1 cellular context compared by ENCODE assay signal in the genomic region with DNA sequence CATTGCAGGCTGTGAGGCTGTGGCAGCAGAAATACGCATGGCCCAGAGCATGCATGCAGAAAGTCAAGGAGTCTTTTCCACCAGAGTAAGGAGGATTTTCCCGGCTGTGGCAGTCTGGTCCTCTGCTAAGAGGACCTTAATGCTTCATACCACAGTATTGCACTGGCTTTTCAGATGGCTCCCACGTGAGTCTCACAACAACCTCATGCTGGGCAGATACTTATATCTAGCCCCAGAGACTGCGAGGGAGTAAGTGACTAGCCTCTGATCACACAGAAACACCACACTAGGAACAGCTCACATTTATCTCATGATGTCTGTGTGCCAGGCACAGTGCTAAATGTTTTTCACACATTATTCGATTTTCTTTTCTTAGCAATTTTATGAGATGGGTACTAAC.
TF ChIP-seq lines count a peak whose summit lies in the region.

No MANE protein-coding gene starts in this region.

TF ChIP-seq in WTC11, 78 proteins besides CTCF, POLR2A, EP300 and RAD21:
- TF ChIP-seq, protein P1, sequence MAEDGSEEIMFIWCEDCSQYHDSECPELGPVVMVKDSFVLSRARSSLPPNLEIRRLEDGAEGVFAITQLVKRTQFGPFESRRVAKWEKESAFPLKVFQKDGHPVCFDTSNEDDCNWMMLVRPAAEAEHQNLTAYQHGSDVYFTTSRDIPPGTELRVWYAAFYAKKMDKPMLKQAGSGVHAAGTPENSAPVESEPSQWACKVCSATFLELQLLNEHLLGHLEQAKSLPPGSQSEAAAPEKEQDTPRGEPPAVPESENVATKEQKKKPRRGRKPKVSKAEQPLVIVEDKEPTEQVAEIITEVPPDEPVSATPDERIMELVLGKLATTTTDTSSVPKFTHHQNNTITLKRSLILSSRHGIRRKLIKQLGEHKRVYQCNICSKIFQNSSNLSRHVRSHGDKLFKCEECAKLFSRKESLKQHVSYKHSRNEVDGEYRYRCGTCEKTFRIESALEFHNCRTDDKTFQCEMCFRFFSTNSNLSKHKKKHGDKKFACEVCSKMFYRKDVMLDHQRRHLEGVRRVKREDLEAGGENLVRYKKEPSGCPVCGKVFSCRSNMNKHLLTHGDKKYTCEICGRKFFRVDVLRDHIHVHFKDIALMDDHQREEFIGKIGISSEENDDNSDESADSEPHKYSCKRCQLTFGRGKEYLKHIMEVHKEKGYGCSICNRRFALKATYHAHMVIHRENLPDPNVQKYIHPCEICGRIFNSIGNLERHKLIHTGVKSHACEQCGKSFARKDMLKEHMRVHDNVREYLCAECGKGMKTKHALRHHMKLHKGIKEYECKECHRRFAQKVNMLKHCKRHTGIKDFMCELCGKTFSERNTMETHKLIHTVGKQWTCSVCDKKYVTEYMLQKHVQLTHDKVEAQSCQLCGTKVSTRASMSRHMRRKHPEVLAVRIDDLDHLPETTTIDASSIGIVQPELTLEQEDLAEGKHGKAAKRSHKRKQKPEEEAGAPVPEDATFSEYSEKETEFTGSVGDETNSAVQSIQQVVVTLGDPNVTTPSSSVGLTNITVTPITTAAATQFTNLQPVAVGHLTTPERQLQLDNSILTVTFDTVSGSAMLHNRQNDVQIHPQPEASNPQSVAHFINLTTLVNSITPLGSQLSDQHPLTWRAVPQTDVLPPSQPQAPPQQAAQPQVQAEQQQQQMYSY (CRISPR knock-in tag; IDR thresholded peaks at IDR 0.05): no peak
- TF ChIP-seq ATF2 (CRISPR knock-in tag; IDR thresholded peaks at IDR 0.05; ENCODE audit: borderline replicate concordance, low read depth): no peak
- no peak for TF ChIP-seq CDX4 (CRISPR knock-in tag; IDR thresholded peaks at IDR 0.05; ENCODE audit: borderline replicate concordance)
- TF ChIP-seq TEAD1 (CRISPR knock-in tag; IDR thresholded peaks at IDR 0.05): no peak
- TF ChIP-seq ZNF232 (CRISPR knock-in tag; IDR thresholded peaks at IDR 0.05): no peak
- TF ChIP-seq, protein P2, sequence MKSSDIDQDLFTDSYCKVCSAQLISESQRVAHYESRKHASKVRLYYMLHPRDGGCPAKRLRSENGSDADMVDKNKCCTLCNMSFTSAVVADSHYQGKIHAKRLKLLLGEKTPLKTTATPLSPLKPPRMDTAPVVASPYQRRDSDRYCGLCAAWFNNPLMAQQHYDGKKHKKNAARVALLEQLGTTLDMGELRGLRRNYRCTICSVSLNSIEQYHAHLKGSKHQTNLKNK (CRISPR knock-in tag; IDR thresholded peaks at IDR 0.05): no peak
- TF ChIP-seq ZNF423 (CRISPR knock-in tag; IDR thresholded peaks at IDR 0.05): no peak
- TF ChIP-seq ZNF396 (CRISPR knock-in tag; IDR thresholded peaks at IDR 0.05; ENCODE audit: borderline replicate concordance): no peak
- TF ChIP-seq NR3C1 (CRISPR knock-in tag; conservative IDR thresholded peaks at IDR 0.05; ENCODE audit: low read depth): no peak
- TF ChIP-seq FOXJ3 (CRISPR knock-in tag; IDR thresholded peaks at IDR 0.05; ENCODE audit: borderline replicate concordance): no peak
- TF ChIP-seq FOXP1 (CRISPR knock-in tag; IDR thresholded peaks at IDR 0.05; ENCODE audit: borderline replicate concordance): no peak
- no peak for TF ChIP-seq PREB (CRISPR knock-in tag; IDR thresholded peaks at IDR 0.05; ENCODE audit: borderline replicate concordance)
- no peak for TF ChIP-seq HMGA2 (CRISPR knock-in tag; IDR thresholded peaks at IDR 0.05)
- no peak for TF ChIP-seq NFYB (CRISPR knock-in tag; conservative IDR thresholded peaks at IDR 0.05; ENCODE audit: low read depth)
- TF ChIP-seq ZNF671 (CRISPR knock-in tag; IDR thresholded peaks at IDR 0.05): no peak
- no peak for TF ChIP-seq ZNF121 (CRISPR knock-in tag; IDR thresholded peaks at IDR 0.05)
- TF ChIP-seq, protein P3, sequence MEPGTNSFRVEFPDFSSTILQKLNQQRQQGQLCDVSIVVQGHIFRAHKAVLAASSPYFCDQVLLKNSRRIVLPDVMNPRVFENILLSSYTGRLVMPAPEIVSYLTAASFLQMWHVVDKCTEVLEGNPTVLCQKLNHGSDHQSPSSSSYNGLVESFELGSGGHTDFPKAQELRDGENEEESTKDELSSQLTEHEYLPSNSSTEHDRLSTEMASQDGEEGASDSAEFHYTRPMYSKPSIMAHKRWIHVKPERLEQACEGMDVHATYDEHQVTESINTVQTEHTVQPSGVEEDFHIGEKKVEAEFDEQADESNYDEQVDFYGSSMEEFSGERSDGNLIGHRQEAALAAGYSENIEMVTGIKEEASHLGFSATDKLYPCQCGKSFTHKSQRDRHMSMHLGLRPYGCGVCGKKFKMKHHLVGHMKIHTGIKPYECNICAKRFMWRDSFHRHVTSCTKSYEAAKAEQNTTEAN (CRISPR knock-in tag; IDR thresholded peaks at IDR 0.05): no peak
